In the genomic region with DNA sequence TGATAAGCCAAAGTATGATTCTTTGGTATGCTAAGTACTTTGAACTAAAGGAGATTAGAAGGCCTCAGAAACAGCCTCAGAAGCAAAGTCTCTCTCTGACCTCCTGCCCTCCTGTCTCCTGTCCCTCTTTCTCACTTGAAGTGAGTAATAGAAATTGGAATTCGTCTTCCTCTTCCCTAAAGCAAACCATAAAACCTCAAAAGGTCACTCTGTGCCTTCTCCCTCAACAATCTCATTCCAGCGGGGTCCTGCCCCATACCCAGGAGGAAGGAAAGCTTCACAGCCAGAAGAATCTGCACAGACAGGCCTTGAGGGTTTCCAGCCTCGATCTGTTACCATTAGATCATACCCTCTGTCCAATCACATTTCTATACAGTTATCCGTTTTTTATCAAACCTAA, we compare ENCODE assay signal across 14 cellular contexts.
DNase-seq lines count a peak whose midpoint lies in the region; TF ChIP-seq lines count a peak whose summit lies in the region.
"Had no signal": no experiment of that assay in that cellular context is flagged by ENCODE, and none has a peak within 500 bp of the region (broad histone marks: within the 10 kb centered on the region; RNA-seq: fewer than 3 reads in every experiment).

No MANE protein-coding gene starts in this region.

- no peaks in the 10 kb centered on the region for H3K4me1 Mint-ChIP-seq in glutamatergic neuron (ENCODE audit: low read depth, unreplicated experiment)
- H3K4me1 Mint-ChIP-seq in CD8-positive, alpha-beta memory T cell: no peaks in the 10 kb centered on the region
- H3K4me1 Mint-ChIP-seq: naive B cell had no signal

- no peak overlapping the region for H2AK5ac ChIP-seq in neuronal stem cell (ENCODE audit: low read depth, low read length)

- H2BK15ac ChIP-seq in neuronal stem cell (ENCODE audit: low read length): no peak overlapping the region

- no peaks in the 10 kb centered on the region for H3K79me1 ChIP-seq in neuronal stem cell (ENCODE audit: low read depth, low read length)

- no peak overlapping the region for H3K27ac ChIP-seq in SJCRH30
- no peak overlapping the region for H3K27ac ChIP-seq in neuronal stem cell (replicated peaks; ENCODE audit: low read length)
- no peak overlapping the region for H3K27ac ChIP-seq in thyroid gland
- no peak overlapping the region for H3K27ac ChIP-seq in sigmoid colon
- no peak overlapping the region for H3K27ac ChIP-seq in CD8-positive, alpha-beta memory T cell (ENCODE audit: low read depth, low read length)

- no peak overlapping the region for H3K4me2 ChIP-seq in neuronal stem cell (ENCODE audit: insufficient read depth, low read length, poor library complexity, severe bottlenecking)

- H3K23ac ChIP-seq in neuronal stem cell (ENCODE audit: low read depth, low read length, poor library complexity): no peak overlapping the region

- no peak for TF ChIP-seq POLR2A in thyroid gland (IDR thresholded peaks at IDR 0.05)
- no peak for TF ChIP-seq POLR2A in sigmoid colon (IDR thresholded peaks at IDR 0.05)

- H2AFZ ChIP-seq in neuronal stem cell (ENCODE audit: low read length): peak overlapping the region; percentile 60

- POLR2A ChIA-PET in CD8-positive, alpha-beta memory T cell (lab: Charles Lee): no interaction called here

- no peak overlapping the region for H2BK120ac ChIP-seq in neuronal stem cell (ENCODE audit: low read depth, low read length)

- H2BK5ac ChIP-seq in neuronal stem cell (ENCODE audit: low read length): no peak overlapping the region

- no peak overlapping the region for H3K4ac ChIP-seq in neuronal stem cell (ENCODE audit: low read length)

- H3K4me3 Mint-ChIP-seq in glutamatergic neuron (ENCODE audit: unreplicated experiment): no peak overlapping the region
- H3K4me3 Mint-ChIP-seq in CD8-positive, alpha-beta memory T cell: no peak overlapping the region
- H3K4me3 Mint-ChIP-seq: dendritic cell treated with granulocyte-macrophage colony-stimulating factor and Interleukin-4, amounts not matched to agents 40 ng/mL and 50 ng/mL, for 4 days; naive B cell had no signal

- TF ChIP-seq CTCF in thyroid gland (IDR thresholded peaks at IDR 0.05): no peak
- TF ChIP-seq CTCF in sigmoid colon (IDR thresholded peaks at IDR 0.05): no peak
- TF ChIP-seq CTCF in glutamatergic neuron (IDR thresholded peaks at IDR 0.05; ENCODE audit: partially characterized antibody, unreplicated experiment): no peak

- intact Hi-C loops in thyroid gland (cut with DNase I) (no loop called here), sigmoid colon (cut with DNase I) (no loop called here)

- H4K91ac ChIP-seq in neuronal stem cell (ENCODE audit: low read depth, low read length, poor library complexity): no peak overlapping the region

- H4K8ac ChIP-seq in neuronal stem cell (ENCODE audit: low read depth, low read length): no peak overlapping the region

- H3K9ac ChIP-seq in neuronal stem cell (ENCODE audit: low read depth, low read length, poor library complexity): no peak overlapping the region

- DNase-seq in ELR (ENCODE audit: low read depth) (peak; percentile 74), SJCRH30 (peak; percentile 18 to 30), fibroblast of gingiva (ENCODE audit: low read depth) (peak; percentile 15), neuronal stem cell (ENCODE audit: low spot score) (no peak), thyroid gland (no peak), sigmoid colon (no peak), glutamatergic neuron (no peak)
- no peak for DNase-seq in CD8-positive, alpha-beta memory T cell
- DNase-seq: activated CD4-positive, alpha-beta T cell treated with anti-CD3 and anti-CD28 coated beads for 4 hours; MV-4-11; naive B cell; NCI-H69 had no signal

- peaks cover 10% of the 10 kb centered on the region for H3K4me1 ChIP-seq in SJCRH30
- H3K4me1 ChIP-seq in neuronal stem cell (ENCODE audit: control insufficient read depth in 2 of 2, insufficient read depth in 1 of 2, low read depth in 1 of 2, low read length in 2 of 2): peaks cover 0 to 12% of the 10 kb centered on the region in 2 donors
- H3K4me1 ChIP-seq in thyroid gland: no peaks in the 10 kb centered on the region
- no peaks in the 10 kb centered on the region for H3K4me1 ChIP-seq in sigmoid colon
- no peaks in the 10 kb centered on the region for H3K4me1 ChIP-seq in CD8-positive, alpha-beta memory T cell (ENCODE audit: insufficient read depth, low read length)

- no peaks in the 10 kb centered on the region for H3K27me3 Mint-ChIP-seq in glutamatergic neuron (ENCODE audit: unreplicated experiment)
- H3K27me3 Mint-ChIP-seq in CD8-positive, alpha-beta memory T cell: no peaks in the 10 kb centered on the region
- H3K27me3 Mint-ChIP-seq: naive B cell had no signal

- no peak for TF ChIP-seq EP300 in sigmoid colon (IDR thresholded peaks at IDR 0.05)

- WGBS in neuronal stem cell (ENCODE audit: extremely low coverage in 2 of 2, insufficient read length in 2 of 2, insufficient replicate concordance in 1 of 2), 2 donors: no CpG with 5 or more reads among the region's 4 CpGs
- WGBS in thyroid gland, 2 donors: 68 to 71% methylated on average over 4 of the region's 4 CpGs
- WGBS in sigmoid colon, 2 donors: 63 to 68% methylated on average over 4 of the region's 4 CpGs

- CTCF ChIA-PET in CD8-positive, alpha-beta memory T cell (lab: Charles Lee): no interaction called here

- H3K18ac ChIP-seq in neuronal stem cell (ENCODE audit: low read length): no peak overlapping the region

- no peaks in the 10 kb centered on the region for H3K9me3 Mint-ChIP-seq in glutamatergic neuron (ENCODE audit: unreplicated experiment)
- peaks cover 0 to 4% (median 0%) of the 10 kb centered on the region in 5 donors for H3K9me3 Mint-ChIP-seq in CD8-positive, alpha-beta memory T cell
- H3K9me3 Mint-ChIP-seq: dendritic cell treated with granulocyte-macrophage colony-stimulating factor and Interleukin-4, amounts not matched to agents 40 ng/mL and 50 ng/mL, for 4 days had no signal

- H3K14ac ChIP-seq in neuronal stem cell (ENCODE audit: low read length): no peak overlapping the region

- H3K27me3 ChIP-seq in SJCRH30: no peaks in the 10 kb centered on the region
- no peaks in the 10 kb centered on the region for H3K27me3 ChIP-seq in neuronal stem cell (ENCODE audit: control insufficient read depth in 3 of 3, insufficient read depth in 3 of 3, low read depth in 1 of 3, low read length in 3 of 3)
- H3K27me3 ChIP-seq in thyroid gland: no peaks in the 10 kb centered on the region
- no peaks in the 10 kb centered on the region for H3K27me3 ChIP-seq in sigmoid colon
- H3K27me3 ChIP-seq in CD8-positive, alpha-beta memory T cell (ENCODE audit: insufficient read depth, low read length, poor library complexity, severe bottlenecking): no peaks in the 10 kb centered on the region

- H2BK12ac ChIP-seq in neuronal stem cell (ENCODE audit: low read length): no peak overlapping the region

- H3K36me3 Mint-ChIP-seq in glutamatergic neuron (ENCODE audit: unreplicated experiment): no peaks in the 10 kb centered on the region
- H3K36me3 Mint-ChIP-seq in CD8-positive, alpha-beta memory T cell: no peaks in the 10 kb centered on the region
- H3K36me3 Mint-ChIP-seq: naive B cell had no signal

- H3K9me3 ChIP-seq in SJCRH30 (replicated peaks): no peaks in the 10 kb centered on the region; the same call in 1 of the 2 replicates
- no peaks in the 10 kb centered on the region for H3K9me3 ChIP-seq in neuronal stem cell (replicated peaks in 1 of 2; ENCODE audit: control insufficient read depth in 2 of 2, insufficient read depth in 1 of 2, low read depth in 1 of 2, low read length in 2 of 2)
- no peaks in the 10 kb centered on the region for H3K9me3 ChIP-seq in thyroid gland
- H3K9me3 ChIP-seq in sigmoid colon: no peaks in the 10 kb centered on the region
- H3K9me3 ChIP-seq in CD8-positive, alpha-beta memory T cell (ENCODE audit: low read length): no peaks in the 10 kb centered on the region

- no peak overlapping the region for H3K27ac Mint-ChIP-seq in glutamatergic neuron (ENCODE audit: unreplicated experiment)
- H3K27ac Mint-ChIP-seq in CD8-positive, alpha-beta memory T cell: no peak overlapping the region
- H3K27ac Mint-ChIP-seq: dendritic cell treated with granulocyte-macrophage colony-stimulating factor and Interleukin-4, amounts not matched to agents 40 ng/mL and 50 ng/mL, for 4 days; naive B cell had no signal

- H3K4me3 ChIP-seq in SJCRH30: no peak overlapping the region
- H3K4me3 ChIP-seq in neuronal stem cell (ENCODE audit: low read length in 2 of 2): no peak overlapping the region
- no peak overlapping the region for H3K4me3 ChIP-seq in thyroid gland (replicated peaks in 1 of 3)
- H3K4me3 ChIP-seq in sigmoid colon: no peak overlapping the region
- H3K4me3 ChIP-seq in CD8-positive, alpha-beta memory T cell (ENCODE audit: low read length): no peak overlapping the region
- H3K4me3 ChIP-seq: GM12878 had no signal

- H3K36me3 ChIP-seq in SJCRH30 (no peaks in the 10 kb centered on the region), neuronal stem cell (replicated peaks in 1 of 2; ENCODE audit: control insufficient read depth in 2 of 2, insufficient read depth in 2 of 2, low read length in 2 of 2) (no peaks in the 10 kb centered on the region), thyroid gland (no peaks in the 10 kb centered on the region), sigmoid colon (no peaks in the 10 kb centered on the region)
- H3K36me3 ChIP-seq in CD8-positive, alpha-beta memory T cell (ENCODE audit: insufficient read depth, low read length): no peaks in the 10 kb centered on the region

Comparison
In these comparisons a context has a peak if more than half of its experiments do, and no peak if none do; other contexts are left out.
1. DNase-seq: peak in ELR (single experiment), SJCRH30 (2 of 2) and fibroblast of gingiva (single experiment); none in neuronal stem cell (single experiment), thyroid gland (0 of 2), sigmoid colon (single experiment), glutamatergic neuron (single experiment) and CD8-positive, alpha-beta memory T cell (0 of 5).